Comparison of ENCODE assay signal across 9 cellular contexts in the genomic region with DNA sequence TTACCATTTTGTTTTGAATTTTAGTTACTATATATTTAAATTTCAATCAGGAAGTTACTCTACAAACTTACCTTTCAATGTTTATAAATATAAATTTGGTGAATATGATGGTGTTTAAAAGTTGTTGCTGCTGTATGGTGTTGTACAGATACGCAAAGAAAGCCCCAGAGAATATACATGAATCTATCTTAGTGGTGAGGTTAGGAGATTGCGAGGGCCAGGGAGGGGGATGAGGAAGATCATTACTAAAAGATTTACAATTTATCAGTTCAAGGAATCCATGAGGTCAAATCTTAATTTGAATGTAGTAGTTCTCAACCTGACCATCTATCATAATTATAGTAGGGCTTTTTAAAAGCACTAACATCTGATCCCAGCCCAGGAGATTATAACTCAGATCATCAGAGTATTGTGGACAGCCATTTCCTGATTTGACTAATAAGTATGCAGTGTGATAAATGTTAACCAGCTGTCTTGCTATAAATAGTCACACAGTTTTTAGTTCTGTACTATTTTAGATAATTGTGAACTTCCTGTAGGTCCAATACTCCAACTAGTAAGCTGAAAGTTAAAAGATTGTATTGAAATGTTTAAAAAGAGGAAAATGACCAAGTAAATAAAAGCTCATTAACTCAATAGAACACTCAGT. TPM values are rescaled to one million over a fixed set of nuclear protein-coding genes. Genes with fewer than 3 reads are reported as not detected.
A peak's percentile ranks its signal among the peaks of the same experiment; 100 is the strongest.
DNase-seq lines count a peak whose midpoint lies in the region; ATAC-seq and TF ChIP-seq lines count a peak whose summit lies in the region.
"Had no signal": no experiment of that assay in that cellular context is flagged by ENCODE, and none has a peak within 500 bp of the region (broad histone marks: within the 10 kb centered on the region; RNA-seq: fewer than 3 reads in every experiment).

No MANE protein-coding gene starts in this region.

- peak overlapping the region; percentile 25 to 48 for H3K4me3 Mint-ChIP-seq in activated T-cell treated with anti-CD3 and anti-CD28 coated beads, Interleukin-2, amount 50 U/mL, for 72 hours
- H3K4me3 Mint-ChIP-seq in activated CD8-positive, alpha-beta T cell treated with anti-CD3 and anti-CD28 coated beads, Interleukin-2, amount 10 ng/mL, durations not matched to agents 7 days and 5 days, result peak overlapping the region; percentile 3

- in situ Hi-C loops in ACHN (cut with HindIII; ENCODE audit: low pct_ligation_motif_present, low pct_unique_long_range_greater_than_20kb, low sequenced_read_pairs), result loop anchor here (25.0 kb wide), 1 partner anchor 165 kb away; no protein-coding TSS in a partner anchor

- peaks cover 6 to 16% of the 10 kb centered on the region in 2 donors for H3K36me3 Mint-ChIP-seq in activated T-cell treated with anti-CD3 and anti-CD28 coated beads, Interleukin-2, amount 50 U/mL, for 72 hours (ENCODE audit: insufficient read depth in 2 of 2)
- H3K36me3 Mint-ChIP-seq in activated CD8-positive, alpha-beta T cell treated with anti-CD3 and anti-CD28 coated beads, Interleukin-2, amount 10 ng/mL, durations not matched to agents 7 days and 5 days (ENCODE audit: low read depth), result peaks cover 44% of the 10 kb centered on the region

- no peak overlapping the region for H3K27ac ChIP-seq in substantia nigra (ENCODE audit: low read depth, low read length, poor library complexity, severe bottlenecking)
- H3K27ac ChIP-seq: C4-2B had no signal

- H3K27ac Mint-ChIP-seq in activated T-cell treated with anti-CD3 and anti-CD28 coated beads, Interleukin-2, amount 50 U/mL, for 72 hours, result peak overlapping the region; percentile 80
- peak overlapping the region; percentile 69 for H3K27ac Mint-ChIP-seq in activated CD8-positive, alpha-beta T cell treated with anti-CD3 and anti-CD28 coated beads, Interleukin-2, amount 10 ng/mL, durations not matched to agents 7 days and 5 days

- peaks cover 25% of the 10 kb centered on the region for H3K4me1 Mint-ChIP-seq in activated T-cell treated with anti-CD3 and anti-CD28 coated beads, Interleukin-2, amount 50 U/mL, for 72 hours (ENCODE audit: low read depth)
- peaks cover 40% of the 10 kb centered on the region for H3K4me1 Mint-ChIP-seq in activated CD8-positive, alpha-beta T cell treated with anti-CD3 and anti-CD28 coated beads, Interleukin-2, amount 10 ng/mL, durations not matched to agents 7 days and 5 days (ENCODE audit: low read depth)

- H3K9me3 Mint-ChIP-seq in activated T-cell treated with anti-CD3 and anti-CD28 coated beads, Interleukin-2, amount 50 U/mL, for 72 hours, result no peaks in the 10 kb centered on the region
- H3K9me3 Mint-ChIP-seq in activated CD8-positive, alpha-beta T cell treated with anti-CD3 and anti-CD28 coated beads, Interleukin-2, amount 10 ng/mL, durations not matched to agents 7 days and 5 days (ENCODE audit: insufficient read depth), result no peaks in the 10 kb centered on the region

- H3K27me3 Mint-ChIP-seq in activated T-cell treated with anti-CD3 and anti-CD28 coated beads, Interleukin-2, amount 50 U/mL, for 72 hours (ENCODE audit: low read depth), result no peaks in the 10 kb centered on the region
- H3K27me3 Mint-ChIP-seq in activated CD8-positive, alpha-beta T cell treated with anti-CD3 and anti-CD28 coated beads, Interleukin-2, amount 10 ng/mL, durations not matched to agents 7 days and 5 days (ENCODE audit: low read depth), result no peaks in the 10 kb centered on the region

- TF ChIP-seq CTCF in omental fat pad (IDR thresholded peaks at IDR 0.05), result no peak

- CTCF ChIA-PET in activated CD8-positive, alpha-beta T cell treated with anti-CD3 and anti-CD28 coated beads, Interleukin-2, amount 10 ng/mL, durations not matched to agents 7 days and 5 days (lab: Charles Lee), result interaction anchor here (0.9 to 9.2 kb wide), 9 partner anchors 11 to 384 kb away, joined by 3 to 91 read pairs (median 9); a partner anchor contains a TSS

- DNase-seq in activated T-cell treated with anti-CD3 and anti-CD28 coated beads, Interleukin-2, amount 50 U/mL, for 72 hours, result no peak
- DNase-seq in activated T-cell treated with anti-CD3 and anti-CD28 coated beads, Interleukin-2, amount 50 U/mL, for 1 hour, result no peak
- no peak for DNase-seq in activated CD8-positive, alpha-beta T cell treated with anti-CD3 and anti-CD28 coated beads, Interleukin-2, amount 10 ng/mL, durations not matched to agents 7 days and 5 days
- no peak for DNase-seq in stimulated activated naive CD8-positive, alpha-beta T cell treated with anti-CD3 and anti-CD28 coated beads, Interleukin-15, Interleukin-2, amounts not matched to agents 100 U/mL and 50 U/mL, for 24 hours
- DNase-seq in ACHN (no peak), omental fat pad (ENCODE audit: low spot score) (no peak), substantia nigra (lab: John Stamatoyannopoulos, UW) (no peak)

- ATAC-seq in activated T-cell treated with anti-CD3 and anti-CD28 coated beads, Interleukin-2, amount 50 U/mL, for 72 hours (replicated peaks in 1 of 2), result peak; percentile 55 to 65
- ATAC-seq in HG03039 (IDR thresholded peaks at IDR 0.05; ENCODE audit: unreplicated experiment) (peak; percentile 85), omental fat pad (ENCODE audit: low FRiP score) (no peak)
- peak; percentile 71 for ATAC-seq in activated CD8-positive, alpha-beta T cell treated with anti-CD3 and anti-CD28 coated beads, Interleukin-2, amount 10 ng/mL, durations not matched to agents 7 days and 5 days
- peak; percentile 84 for ATAC-seq in stimulated activated naive CD8-positive, alpha-beta T cell treated with anti-CD3 and anti-CD28 coated beads, Interleukin-15, Interleukin-2, amounts not matched to agents 100 U/mL and 50 U/mL, for 24 hours

- POLR2A ChIA-PET in activated CD8-positive, alpha-beta T cell treated with anti-CD3 and anti-CD28 coated beads, Interleukin-2, amount 10 ng/mL, durations not matched to agents 7 days and 5 days (lab: Charles Lee), result interaction anchor here (0.7 to 1.0 kb wide), 3 partner anchors 18 to 32 kb away, joined by 3 read pairs; no protein-coding TSS in a partner anchor

RNA-seq across cellular contexts. Expression of a gene that starts 23.6 kb away (rescaled TPM):
- total RNA-seq in activated T-cell treated with anti-CD3 and anti-CD28 coated beads, Interleukin-2, amount 50 U/mL, for 72 hours, result 10 to 100 TPM; 22.2 to 27.1 TPM
- total RNA-seq in activated CD8-positive, alpha-beta T cell treated with anti-CD3 and anti-CD28 coated beads, Interleukin-2, amount 10 ng/mL, durations not matched to agents 7 days and 5 days, result 10 to 100 TPM; 18.0 to 18.4 TPM
- total RNA-seq in omental fat pad, result 100 to 1,000 TPM in 1 of 4 donors, 10 to 100 TPM in 3; 44.3 to 129 (median 49.0) TPM

RNA-seq across cellular contexts. Expression of a gene that starts 43.7 kb away (rescaled TPM):
- not detected for total RNA-seq in activated T-cell treated with anti-CD3 and anti-CD28 coated beads, Interleukin-2, amount 50 U/mL, for 72 hours
- not detected for total RNA-seq in activated CD8-positive, alpha-beta T cell treated with anti-CD3 and anti-CD28 coated beads, Interleukin-2, amount 10 ng/mL, durations not matched to agents 7 days and 5 days
- not detected for total RNA-seq in omental fat pad
